14 cellular contexts compared by ENCODE assay signal in genomic region chr2:199988176-199988575, GRCh38. TPM values are rescaled to one million over a fixed set of nuclear protein-coding genes. Genes with fewer than 3 reads are reported as not detected.
A peak's percentile ranks its signal among the peaks of the same experiment; 100 is the strongest.
DNase-seq lines count a peak whose midpoint lies in the region; ATAC-seq and TF ChIP-seq lines count a peak whose summit lies in the region.
"Had no signal": no experiment of that assay in that cellular context is flagged by ENCODE, and none has a peak within 500 bp of the region (broad histone marks: within the 10 kb centered on the region; RNA-seq: fewer than 3 reads in every experiment).

No MANE protein-coding gene starts in this region.

- H3K4me1 ChIP-seq in neuronal stem cell (ENCODE audit: control insufficient read depth in 2 of 2, insufficient read depth in 1 of 2, low read depth in 1 of 2, low read length in 2 of 2), result peaks cover 0 to 13% of the 10 kb centered on the region in 2 donors
- no peaks in the 10 kb centered on the region for H3K4me1 ChIP-seq in effector memory CD4-positive, alpha-beta T cell (ENCODE audit: control insufficient read depth, insufficient read depth, low read length, poor library complexity, severe bottlenecking)

- DNase-seq in OCI-M1 (lab: John Stamatoyannopoulos, UW), result peak; percentile 72
- DNase-seq in erythroblast (lab: John Stamatoyannopoulos, UW), result peak; percentile 34 to 83
- DNase-seq in neuronal stem cell (ENCODE audit: low spot score), result no peak
- DNase-seq in activated CD8-positive, alpha-beta memory T cell treated with anti-CD3 and anti-CD28 coated beads for 24 hours, result no peak
- no peak for DNase-seq in stimulated activated CD4-positive, alpha-beta T cell treated with anti-CD3 and anti-CD28 coated beads, Interleukin-4, amount 100 ng/mL, for 1 hour
- no peak for DNase-seq in NCI-H446 treated with DMSO at 0.1 percent for 48 hours (lab: John Stamatoyannopoulos, UW)
- no peak for DNase-seq in effector memory CD4-positive, alpha-beta T cell
- DNase-seq: activated CD4-positive, alpha-beta T cell treated with anti-CD3 and anti-CD28 coated beads, Interleukin-2, amount 50 U/mL, for 48 hours; CD8-positive, alpha-beta T cell; posterior cingulate gyrus; T-helper 17 cell had no signal

- H3K14ac ChIP-seq in neuronal stem cell (ENCODE audit: low read length), result no peak overlapping the region

- no peaks in the 10 kb centered on the region for H3K36me3 ChIP-seq in neuronal stem cell (replicated peaks in 1 of 2; ENCODE audit: control insufficient read depth in 2 of 2, insufficient read depth in 2 of 2, low read length in 2 of 2)
- no peaks in the 10 kb centered on the region for H3K36me3 ChIP-seq in effector memory CD4-positive, alpha-beta T cell (ENCODE audit: control insufficient read depth, insufficient read depth, low read length)
- H3K36me3 ChIP-seq: thoracic aorta had no signal

- peak; percentile 67 for ATAC-seq in HG03354 (IDR thresholded peaks at IDR 0.05; ENCODE audit: poor library complexity, severe bottlenecking, unreplicated experiment)
- ATAC-seq: CD8-positive, alpha-beta T cell; T-helper 17 cell had no signal

- H2AK5ac ChIP-seq in neuronal stem cell (ENCODE audit: low read depth, low read length), result no peak overlapping the region

- no peak overlapping the region for H2BK120ac ChIP-seq in neuronal stem cell (ENCODE audit: low read depth, low read length)

- no peak overlapping the region for H4K91ac ChIP-seq in neuronal stem cell (ENCODE audit: low read depth, low read length, poor library complexity)

- H3K9ac ChIP-seq in neuronal stem cell (ENCODE audit: low read depth, low read length, poor library complexity), result no peak overlapping the region

- no peak overlapping the region for H3K27ac ChIP-seq in neuronal stem cell (replicated peaks; ENCODE audit: low read length)
- no peak overlapping the region for H3K27ac ChIP-seq in effector memory CD4-positive, alpha-beta T cell (ENCODE audit: insufficient read depth, low read length, poor library complexity, severe bottlenecking)
- H3K27ac ChIP-seq: HL-60, thoracic aorta had no signal

- H2BK15ac ChIP-seq in neuronal stem cell (ENCODE audit: low read length), result no peak overlapping the region

- no peaks in the 10 kb centered on the region for H3K27me3 ChIP-seq in neuronal stem cell (ENCODE audit: control insufficient read depth in 3 of 3, insufficient read depth in 3 of 3, low read depth in 1 of 3, low read length in 3 of 3)
- no peaks in the 10 kb centered on the region for H3K27me3 ChIP-seq in effector memory CD4-positive, alpha-beta T cell (replicated peaks; ENCODE audit: control insufficient read depth, insufficient read depth, low read length, poor library complexity, severe bottlenecking)

- no peaks in the 10 kb centered on the region for H3K79me1 ChIP-seq in neuronal stem cell (ENCODE audit: low read depth, low read length)

- H3K9me3 ChIP-seq in neuronal stem cell (replicated peaks in 1 of 2; ENCODE audit: control insufficient read depth in 2 of 2, insufficient read depth in 1 of 2, low read depth in 1 of 2, low read length in 2 of 2), result no peaks in the 10 kb centered on the region
- H3K9me3 ChIP-seq in effector memory CD4-positive, alpha-beta T cell (ENCODE audit: control insufficient read depth, low read length), result no peaks in the 10 kb centered on the region
- H3K9me3 ChIP-seq: thoracic aorta had no signal

- H4K8ac ChIP-seq in neuronal stem cell (ENCODE audit: low read depth, low read length), result no peak overlapping the region

- no peak overlapping the region for H3K23ac ChIP-seq in neuronal stem cell (ENCODE audit: low read depth, low read length, poor library complexity)

- H3K4ac ChIP-seq in neuronal stem cell (ENCODE audit: low read length), result no peak overlapping the region

- no peak overlapping the region for H2BK12ac ChIP-seq in neuronal stem cell (ENCODE audit: low read length)

- no peak for TF ChIP-seq POLR2A in erythroblast (IDR thresholded peaks at IDR 0.05; ENCODE audit: low read length)

- no CpG with 5 or more reads among the region's 6 CpGs for WGBS in neuronal stem cell (ENCODE audit: extremely low coverage in 2 of 2, insufficient read length in 2 of 2, insufficient replicate concordance in 1 of 2), 2 donors

- no peak overlapping the region for H3K18ac ChIP-seq in neuronal stem cell (ENCODE audit: low read length)

- no peak overlapping the region for H3K4me3 ChIP-seq in neuronal stem cell (ENCODE audit: low read length in 2 of 2)
- no peak overlapping the region for H3K4me3 ChIP-seq in effector memory CD4-positive, alpha-beta T cell (ENCODE audit: insufficient read depth, low read depth, low read length, poor library complexity, severe bottlenecking)
- H3K4me3 ChIP-seq: thoracic aorta had no signal

- peak overlapping the region; percentile 82 for H2AFZ ChIP-seq in neuronal stem cell (ENCODE audit: low read length)

- H2BK5ac ChIP-seq in neuronal stem cell (ENCODE audit: low read length), result no peak overlapping the region

- no peak overlapping the region for H3K4me2 ChIP-seq in neuronal stem cell (ENCODE audit: insufficient read depth, low read length, poor library complexity, severe bottlenecking)

RNA-seq across cellular contexts. Expression of gene MAIP1, which starts 32.8 kb away (rescaled TPM):
- polyA plus RNA-seq in neuronal stem cell (2013, experiment 1 of 2), result 13.9 TPM
- 14.9 TPM for polyA plus RNA-seq in neuronal stem cell (2013, experiment 2 of 2)

RNA-seq across cellular contexts. Expression of gene TYW5, which starts 32.9 kb away (rescaled TPM):
- 5.3 TPM for polyA plus RNA-seq in neuronal stem cell (2013, experiment 1 of 2)
- 6.0 TPM for polyA plus RNA-seq in neuronal stem cell (2013, experiment 2 of 2)

Comparison
In these comparisons a context has a peak if more than half of its experiments do, and no peak if none do; other contexts are left out.
1. DNase-seq: peak in OCI-M1 (single experiment) and erythroblast (2 of 2); none in neuronal stem cell (single experiment), activated CD8-positive, alpha-beta memory T cell treated with anti-CD3 and anti-CD28 coated beads for 24 hours (single experiment), stimulated activated CD4-positive, alpha-beta T cell treated with anti-CD3 and anti-CD28 coated beads, Interleukin-4, amount 100 ng/mL, for 1 hour (single experiment), NCI-H446 treated with DMSO at 0.1 percent for 48 hours (single experiment) and effector memory CD4-positive, alpha-beta T cell (0 of 3).